12 cellular contexts compared by ENCODE assay signal in the genomic region with DNA sequence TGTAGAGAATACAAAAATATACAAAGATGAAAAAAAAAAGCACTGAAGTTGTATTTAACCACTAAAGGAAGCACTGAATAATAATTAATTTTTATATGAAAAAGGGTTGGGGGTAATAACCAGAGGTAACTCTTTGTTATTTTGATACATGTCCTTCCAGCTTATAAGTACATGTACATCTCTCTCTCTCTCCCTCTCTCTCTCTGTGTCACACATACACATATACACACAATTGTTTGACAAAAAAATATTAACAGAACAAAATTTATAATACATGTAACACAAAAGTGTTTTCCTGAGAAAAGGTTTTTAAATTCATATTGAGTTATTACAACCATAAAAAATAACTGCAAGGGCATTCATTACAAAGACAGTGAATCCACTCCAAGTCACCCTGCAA. TPM values are rescaled to one million over a fixed set of nuclear protein-coding genes. Genes with fewer than 3 reads are reported as not detected.
DNase-seq lines count a peak whose midpoint lies in the region; ATAC-seq and TF ChIP-seq lines count a peak whose summit lies in the region.
"Had no signal": no experiment of that assay in that cellular context is flagged by ENCODE, and none has a peak within 500 bp of the region (broad histone marks: within the 10 kb centered on the region; RNA-seq: fewer than 3 reads in every experiment).

No MANE protein-coding gene starts in this region.

- no peak for ATAC-seq in activated CD8-positive, alpha-beta memory T cell treated with anti-CD3 and anti-CD28 coated beads, Interleukin-2, amount 10 ng/mL, durations not matched to agents 7 days and 5 days
- no peak for ATAC-seq in stimulated activated naive B cell treated with anti-CD40 and anti-IgM and Interleukin-4, amounts not matched to agents 10 μg/mL and 1 μg/mL and 100 μg/mL, for 72 hours (replicated peaks)
- ATAC-seq in GM21526 (IDR thresholded peaks at IDR 0.05; ENCODE audit: low FRiP score, unreplicated experiment) = no peak
- no peak for ATAC-seq in GM19452 (IDR thresholded peaks at IDR 0.05; ENCODE audit: unreplicated experiment)
- ATAC-seq: HCT116 had no signal

- no peaks in the 10 kb centered on the region for H3K27me3 Mint-ChIP-seq in activated CD8-positive, alpha-beta memory T cell treated with anti-CD3 and anti-CD28 coated beads, Interleukin-2, amount 10 ng/mL, durations not matched to agents 7 days and 5 days
- H3K27me3 Mint-ChIP-seq in stimulated activated naive B cell treated with anti-CD40 and anti-IgM and Interleukin-4, amounts not matched to agents 10 μg/mL and 1 μg/mL and 100 μg/mL, for 72 hours = no peaks in the 10 kb centered on the region

- H3K27me3 ChIP-seq in Peyer's patch (no peaks in the 10 kb centered on the region), esophagus squamous epithelium (no peaks in the 10 kb centered on the region)
- H3K27me3 ChIP-seq: breast epithelium had no signal

- intact Hi-C loops in esophagus squamous epithelium (cut with DNase I) = no loop called here

- no peak for DNase-seq in activated CD8-positive, alpha-beta memory T cell treated with anti-CD3 and anti-CD28 coated beads, Interleukin-2, amount 10 ng/mL, durations not matched to agents 7 days and 5 days
- DNase-seq in activated CD8-positive, alpha-beta memory T cell treated with anti-CD3 and anti-CD28 coated beads, Interleukin-2, amount 50 U/mL, for 48 hours = no peak
- DNase-seq in Peyer's patch (no peak), esophagus squamous epithelium (lab: John Stamatoyannopoulos, UW) (no peak), NCI-H345 treated with DMSO at 0.1 percent for 48 hours (lab: John Stamatoyannopoulos, UW; ENCODE audit: unreplicated experiment) (no peak)
- DNase-seq in stimulated activated naive B cell treated with anti-CD40 and anti-IgM and Interleukin-4, amounts not matched to agents 10 μg/mL and 1 μg/mL and 100 μg/mL, for 72 hours = no peak
- DNase-seq: kidney, NCI-H1694 treated with DMSO at 0.1 percent for 48 hours had no signal

- no peak for TF ChIP-seq POLR2A in Peyer's patch (IDR thresholded peaks at IDR 0.05)
- no peak for TF ChIP-seq POLR2A in esophagus squamous epithelium (IDR thresholded peaks at IDR 0.05)

- no peaks in the 10 kb centered on the region for H3K9me3 ChIP-seq in Peyer's patch
- no peaks in the 10 kb centered on the region for H3K9me3 ChIP-seq in esophagus squamous epithelium
- H3K9me3 ChIP-seq: breast epithelium had no signal

- peaks cover 0 to 35% (median 9%) of the 10 kb centered on the region in 4 donors for H3K4me1 ChIP-seq in Peyer's patch
- peaks cover 3 to 77% (median 5%) of the 10 kb centered on the region in 3 donors for H3K4me1 ChIP-seq in esophagus squamous epithelium
- H3K4me1 ChIP-seq: breast epithelium had no signal

- H3K4me1 Mint-ChIP-seq in activated CD8-positive, alpha-beta memory T cell treated with anti-CD3 and anti-CD28 coated beads, Interleukin-2, amount 10 ng/mL, durations not matched to agents 7 days and 5 days = peaks cover 48% of the 10 kb centered on the region
- peaks cover 37 to 70% of the 10 kb centered on the region in 2 donors for H3K4me1 Mint-ChIP-seq in stimulated activated naive B cell treated with anti-CD40 and anti-IgM and Interleukin-4, amounts not matched to agents 10 μg/mL and 1 μg/mL and 100 μg/mL, for 72 hours

- H3K27ac ChIP-seq in Peyer's patch (peak overlapping the region; percentile 69 to 93 (median 84)), esophagus squamous epithelium (peak overlapping the region in 3 of 4 donors; percentile 45 to 77 (median 72))

- peak overlapping the region; percentile 91 for H3K4me3 Mint-ChIP-seq in activated CD8-positive, alpha-beta memory T cell treated with anti-CD3 and anti-CD28 coated beads, Interleukin-2, amount 10 ng/mL, durations not matched to agents 7 days and 5 days
- H3K4me3 Mint-ChIP-seq in stimulated activated naive B cell treated with anti-CD40 and anti-IgM and Interleukin-4, amounts not matched to agents 10 μg/mL and 1 μg/mL and 100 μg/mL, for 72 hours = peak overlapping the region; percentile 83 to 84

- H3K36me3 Mint-ChIP-seq in activated CD8-positive, alpha-beta memory T cell treated with anti-CD3 and anti-CD28 coated beads, Interleukin-2, amount 10 ng/mL, durations not matched to agents 7 days and 5 days = peaks cover 74% of the 10 kb centered on the region
- H3K36me3 Mint-ChIP-seq in stimulated activated naive B cell treated with anti-CD40 and anti-IgM and Interleukin-4, amounts not matched to agents 10 μg/mL and 1 μg/mL and 100 μg/mL, for 72 hours = peaks cover 50 to 75% of the 10 kb centered on the region in 2 donors

- H3K9me3 Mint-ChIP-seq in activated CD8-positive, alpha-beta memory T cell treated with anti-CD3 and anti-CD28 coated beads, Interleukin-2, amount 10 ng/mL, durations not matched to agents 7 days and 5 days (ENCODE audit: low read depth) = no peaks in the 10 kb centered on the region
- H3K9me3 Mint-ChIP-seq in stimulated activated naive B cell treated with anti-CD40 and anti-IgM and Interleukin-4, amounts not matched to agents 10 μg/mL and 1 μg/mL and 100 μg/mL, for 72 hours = no peaks in the 10 kb centered on the region

- H3K4me3 ChIP-seq in Peyer's patch (peak overlapping the region in 2 of 4 donors; percentile 5 to 45), esophagus squamous epithelium (peak overlapping the region in 2 of 4 donors; percentile 16 to 18)

- H3K27ac Mint-ChIP-seq in activated CD8-positive, alpha-beta memory T cell treated with anti-CD3 and anti-CD28 coated beads, Interleukin-2, amount 10 ng/mL, durations not matched to agents 7 days and 5 days = peak overlapping the region; percentile 95
- peak overlapping the region; percentile 94 for H3K27ac Mint-ChIP-seq in stimulated activated naive B cell treated with anti-CD40 and anti-IgM and Interleukin-4, amounts not matched to agents 10 μg/mL and 1 μg/mL and 100 μg/mL, for 72 hours

- TF ChIP-seq CTCF in Peyer's patch (IDR thresholded peaks at IDR 0.05) = no peak
- TF ChIP-seq CTCF in esophagus squamous epithelium (IDR thresholded peaks at IDR 0.05) = no peak

- CTCF ChIA-PET in activated CD8-positive, alpha-beta memory T cell treated with anti-CD3 and anti-CD28 coated beads, Interleukin-2, amount 10 ng/mL, durations not matched to agents 7 days and 5 days (lab: Charles Lee) = interaction anchor here (1.1 to 5.8 kb wide), 7 partner anchors 10 to 95 kb away, joined by 3 to 70 read pairs (median 6); no protein-coding TSS in a partner anchor

- H3K36me3 ChIP-seq in Peyer's patch = no peaks in the 10 kb centered on the region
- no peaks in the 10 kb centered on the region for H3K36me3 ChIP-seq in esophagus squamous epithelium
- H3K36me3 ChIP-seq: breast epithelium had no signal

RNA-seq across cellular contexts. Expression of a gene that starts 4.6 kb away (rescaled TPM):
- 100 to 1,000 TPM; 465 to 588 TPM for total RNA-seq in activated CD8-positive, alpha-beta memory T cell treated with anti-CD3 and anti-CD28 coated beads, Interleukin-2, amount 10 ng/mL, durations not matched to agents 7 days and 5 days
- total RNA-seq in Peyer's patch = 10 to 100 TPM in 3 of 4 donors, 1 to 10 TPM in 1; 7.4 to 81.7 (median 17.3) TPM
- total RNA-seq in esophagus squamous epithelium = 10 to 100 TPM in 1 of 4 donors, 1 to 10 TPM in 3; 2.2 to 17.5 (median 6.0) TPM

Comparison
In these comparisons a context has a peak if more than half of its experiments do, and no peak if none do; other contexts are left out.
1. RNA of a gene that starts 4.6 kb away (total RNA-seq): 465 to 588 TPM in activated CD8-positive, alpha-beta memory T cell treated with anti-CD3 and anti-CD28 coated beads, Interleukin-2, amount 10 ng/mL, durations not matched to agents 7 days and 5 days; 7.4 to 81.7 TPM in Peyer's patch and 2.2 to 17.5 TPM in esophagus squamous epithelium; every median in the first group is over 4 times any median in the second.